In the genomic region with DNA sequence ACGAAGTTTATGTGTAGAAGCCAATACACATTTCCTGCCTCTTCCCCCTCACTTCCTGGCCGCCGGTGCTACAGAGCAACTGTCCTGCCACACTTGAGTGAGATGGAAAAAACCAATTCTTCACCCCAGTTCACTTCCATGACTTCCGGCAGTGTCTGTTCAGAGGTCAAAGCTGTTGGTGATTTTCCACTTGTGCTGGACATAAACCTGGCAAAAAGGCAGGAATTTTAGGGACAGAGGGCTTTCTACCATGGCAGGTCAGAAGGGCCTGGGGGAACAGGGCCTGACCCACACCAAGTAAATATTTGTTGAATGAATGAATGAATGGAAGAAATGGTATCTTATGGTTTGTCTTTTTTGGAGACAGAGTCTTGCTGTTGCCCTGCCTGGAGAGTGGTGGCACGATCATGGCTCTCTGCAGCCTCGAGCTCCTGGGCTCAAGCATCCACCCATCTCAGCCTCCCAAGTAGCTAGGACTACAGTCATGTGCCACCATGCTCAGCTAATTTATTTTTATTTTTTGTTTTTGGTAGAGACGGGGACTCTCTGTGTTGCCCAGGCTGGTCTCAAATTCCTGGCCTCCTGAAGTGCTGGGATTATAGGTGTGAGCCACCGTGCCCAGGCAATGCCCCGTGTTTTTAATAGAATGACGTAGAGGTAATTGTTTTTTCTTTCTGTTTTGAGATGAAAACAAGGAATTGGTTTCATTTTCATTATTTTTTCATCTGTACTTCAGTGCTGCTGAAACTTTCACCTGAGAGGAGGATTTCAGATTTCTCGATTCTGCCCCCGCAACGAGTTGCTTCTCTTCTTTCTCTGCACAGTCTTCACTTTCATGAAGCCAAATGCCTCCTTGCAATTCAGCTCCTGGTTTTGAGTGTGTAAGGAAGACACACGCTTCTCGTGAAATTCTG, we compare ENCODE assay signal across 1 cellular context.
TF ChIP-seq lines count a peak whose summit lies in the region.

No MANE protein-coding gene starts in this region.

TF ChIP-seq in HepG2, 621 proteins besides CTCF, POLR2A, EP300 and RAD21 (continued from another document and continues in another):
- TF ChIP-seq, protein P1, sequence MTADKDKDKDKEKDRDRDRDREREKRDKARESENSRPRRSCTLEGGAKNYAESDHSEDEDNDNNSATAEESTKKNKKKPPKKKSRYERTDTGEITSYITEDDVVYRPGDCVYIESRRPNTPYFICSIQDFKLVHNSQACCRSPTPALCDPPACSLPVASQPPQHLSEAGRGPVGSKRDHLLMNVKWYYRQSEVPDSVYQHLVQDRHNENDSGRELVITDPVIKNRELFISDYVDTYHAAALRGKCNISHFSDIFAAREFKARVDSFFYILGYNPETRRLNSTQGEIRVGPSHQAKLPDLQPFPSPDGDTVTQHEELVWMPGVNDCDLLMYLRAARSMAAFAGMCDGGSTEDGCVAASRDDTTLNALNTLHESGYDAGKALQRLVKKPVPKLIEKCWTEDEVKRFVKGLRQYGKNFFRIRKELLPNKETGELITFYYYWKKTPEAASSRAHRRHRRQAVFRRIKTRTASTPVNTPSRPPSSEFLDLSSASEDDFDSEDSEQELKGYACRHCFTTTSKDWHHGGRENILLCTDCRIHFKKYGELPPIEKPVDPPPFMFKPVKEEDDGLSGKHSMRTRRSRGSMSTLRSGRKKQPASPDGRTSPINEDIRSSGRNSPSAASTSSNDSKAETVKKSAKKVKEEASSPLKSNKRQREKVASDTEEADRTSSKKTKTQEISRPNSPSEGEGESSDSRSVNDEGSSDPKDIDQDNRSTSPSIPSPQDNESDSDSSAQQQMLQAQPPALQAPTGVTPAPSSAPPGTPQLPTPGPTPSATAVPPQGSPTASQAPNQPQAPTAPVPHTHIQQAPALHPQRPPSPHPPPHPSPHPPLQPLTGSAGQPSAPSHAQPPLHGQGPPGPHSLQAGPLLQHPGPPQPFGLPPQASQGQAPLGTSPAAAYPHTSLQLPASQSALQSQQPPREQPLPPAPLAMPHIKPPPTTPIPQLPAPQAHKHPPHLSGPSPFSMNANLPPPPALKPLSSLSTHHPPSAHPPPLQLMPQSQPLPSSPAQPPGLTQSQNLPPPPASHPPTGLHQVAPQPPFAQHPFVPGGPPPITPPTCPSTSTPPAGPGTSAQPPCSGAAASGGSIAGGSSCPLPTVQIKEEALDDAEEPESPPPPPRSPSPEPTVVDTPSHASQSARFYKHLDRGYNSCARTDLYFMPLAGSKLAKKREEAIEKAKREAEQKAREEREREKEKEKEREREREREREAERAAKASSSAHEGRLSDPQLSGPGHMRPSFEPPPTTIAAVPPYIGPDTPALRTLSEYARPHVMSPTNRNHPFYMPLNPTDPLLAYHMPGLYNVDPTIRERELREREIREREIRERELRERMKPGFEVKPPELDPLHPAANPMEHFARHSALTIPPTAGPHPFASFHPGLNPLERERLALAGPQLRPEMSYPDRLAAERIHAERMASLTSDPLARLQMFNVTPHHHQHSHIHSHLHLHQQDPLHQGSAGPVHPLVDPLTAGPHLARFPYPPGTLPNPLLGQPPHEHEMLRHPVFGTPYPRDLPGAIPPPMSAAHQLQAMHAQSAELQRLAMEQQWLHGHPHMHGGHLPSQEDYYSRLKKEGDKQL (CRISPR knock-in tag; IDR thresholded peaks at IDR 0.05; ENCODE audit: low read depth) = peak; percentile 68
- no peak for TF ChIP-seq U2AF2 (IDR thresholded peaks at IDR 0.05; ENCODE audit: low read depth, low read length)
- TF ChIP-seq ZNF768 (CRISPR knock-in tag; IDR thresholded peaks at IDR 0.05) = no peak
- no peak for TF ChIP-seq PAF1 (CRISPR knock-in tag; IDR thresholded peaks at IDR 0.05)
- TF ChIP-seq, protein P2, sequence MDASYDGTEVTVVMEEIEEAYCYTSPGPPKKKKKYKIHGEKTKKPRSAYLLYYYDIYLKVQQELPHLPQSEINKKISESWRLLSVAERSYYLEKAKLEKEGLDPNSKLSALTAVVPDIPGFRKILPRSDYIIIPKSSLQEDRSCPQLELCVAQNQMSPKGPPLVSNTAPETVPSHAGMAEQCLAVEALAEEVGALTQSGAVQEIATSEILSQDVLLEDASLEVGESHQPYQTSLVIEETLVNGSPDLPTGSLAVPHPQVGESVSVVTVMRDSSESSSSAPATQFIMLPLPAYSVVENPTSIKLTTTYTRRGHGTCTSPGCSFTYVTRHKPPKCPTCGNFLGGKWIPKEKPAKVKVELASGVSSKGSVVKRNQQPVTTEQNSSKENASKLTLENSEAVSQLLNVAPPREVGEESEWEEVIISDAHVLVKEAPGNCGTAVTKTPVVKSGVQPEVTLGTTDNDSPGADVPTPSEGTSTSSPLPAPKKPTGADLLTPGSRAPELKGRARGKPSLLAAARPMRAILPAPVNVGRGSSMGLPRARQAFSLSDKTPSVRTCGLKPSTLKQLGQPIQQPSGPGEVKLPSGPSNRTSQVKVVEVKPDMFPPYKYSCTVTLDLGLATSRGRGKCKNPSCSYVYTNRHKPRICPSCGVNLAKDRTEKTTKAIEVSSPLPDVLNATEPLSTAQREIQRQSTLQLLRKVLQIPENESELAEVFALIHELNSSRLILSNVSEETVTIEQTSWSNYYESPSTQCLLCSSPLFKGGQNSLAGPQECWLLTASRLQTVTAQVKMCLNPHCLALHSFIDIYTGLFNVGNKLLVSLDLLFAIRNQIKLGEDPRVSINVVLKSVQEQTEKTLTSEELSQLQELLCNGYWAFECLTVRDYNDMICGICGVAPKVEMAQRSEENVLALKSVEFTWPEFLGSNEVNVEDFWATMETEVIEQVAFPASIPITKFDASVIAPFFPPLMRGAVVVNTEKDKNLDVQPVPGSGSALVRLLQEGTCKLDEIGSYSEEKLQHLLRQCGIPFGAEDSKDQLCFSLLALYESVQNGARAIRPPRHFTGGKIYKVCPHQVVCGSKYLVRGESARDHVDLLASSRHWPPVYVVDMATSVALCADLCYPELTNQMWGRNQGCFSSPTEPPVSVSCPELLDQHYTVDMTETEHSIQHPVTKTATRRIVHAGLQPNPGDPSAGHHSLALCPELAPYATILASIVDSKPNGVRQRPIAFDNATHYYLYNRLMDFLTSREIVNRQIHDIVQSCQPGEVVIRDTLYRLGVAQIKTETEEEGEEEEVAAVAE (CRISPR knock-in tag; IDR thresholded peaks at IDR 0.05; ENCODE audit: borderline replicate concordance) = peak; percentile 27; the same call in 1 of the 2 replicates
- no peak for TF ChIP-seq ZNF251 (CRISPR knock-in tag; IDR thresholded peaks at IDR 0.05)
- no peak for TF ChIP-seq HIVEP1 (CRISPR knock-in tag; IDR thresholded peaks at IDR 0.05)
- no peak for TF ChIP-seq ZBTB8A (CRISPR knock-in tag; IDR thresholded peaks at IDR 0.05; ENCODE audit: borderline replicate concordance, low read depth)
- TF ChIP-seq, protein P3, sequence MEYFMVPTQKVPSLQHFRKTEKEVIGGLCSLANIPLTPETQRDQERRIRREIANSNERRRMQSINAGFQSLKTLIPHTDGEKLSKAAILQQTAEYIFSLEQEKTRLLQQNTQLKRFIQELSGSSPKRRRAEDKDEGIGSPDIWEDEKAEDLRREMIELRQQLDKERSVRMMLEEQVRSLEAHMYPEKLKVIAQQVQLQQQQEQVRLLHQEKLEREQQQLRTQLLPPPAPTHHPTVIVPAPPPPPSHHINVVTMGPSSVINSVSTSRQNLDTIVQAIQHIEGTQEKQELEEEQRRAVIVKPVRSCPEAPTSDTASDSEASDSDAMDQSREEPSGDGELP (IDR thresholded peaks at IDR 0.05; ENCODE audit: borderline replicate concordance, low read depth) = peak; percentile 41; the same call in 1 of the 2 replicates
- TF ChIP-seq, protein P4, sequence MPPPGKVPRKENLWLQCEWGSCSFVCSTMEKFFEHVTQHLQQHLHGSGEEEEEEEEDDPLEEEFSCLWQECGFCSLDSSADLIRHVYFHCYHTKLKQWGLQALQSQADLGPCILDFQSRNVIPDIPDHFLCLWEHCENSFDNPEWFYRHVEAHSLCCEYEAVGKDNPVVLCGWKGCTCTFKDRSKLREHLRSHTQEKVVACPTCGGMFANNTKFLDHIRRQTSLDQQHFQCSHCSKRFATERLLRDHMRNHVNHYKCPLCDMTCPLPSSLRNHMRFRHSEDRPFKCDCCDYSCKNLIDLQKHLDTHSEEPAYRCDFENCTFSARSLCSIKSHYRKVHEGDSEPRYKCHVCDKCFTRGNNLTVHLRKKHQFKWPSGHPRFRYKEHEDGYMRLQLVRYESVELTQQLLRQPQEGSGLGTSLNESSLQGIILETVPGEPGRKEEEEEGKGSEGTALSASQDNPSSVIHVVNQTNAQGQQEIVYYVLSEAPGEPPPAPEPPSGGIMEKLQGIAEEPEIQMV (CRISPR knock-in tag; IDR thresholded peaks at IDR 0.05; ENCODE audit: low read depth) = peak; percentile 29; the same call in 1 of the 2 replicates
- no peak for TF ChIP-seq ZNF782 (CRISPR knock-in tag; IDR thresholded peaks at IDR 0.05; ENCODE audit: borderline replicate concordance)
- TF ChIP-seq, protein P5, sequence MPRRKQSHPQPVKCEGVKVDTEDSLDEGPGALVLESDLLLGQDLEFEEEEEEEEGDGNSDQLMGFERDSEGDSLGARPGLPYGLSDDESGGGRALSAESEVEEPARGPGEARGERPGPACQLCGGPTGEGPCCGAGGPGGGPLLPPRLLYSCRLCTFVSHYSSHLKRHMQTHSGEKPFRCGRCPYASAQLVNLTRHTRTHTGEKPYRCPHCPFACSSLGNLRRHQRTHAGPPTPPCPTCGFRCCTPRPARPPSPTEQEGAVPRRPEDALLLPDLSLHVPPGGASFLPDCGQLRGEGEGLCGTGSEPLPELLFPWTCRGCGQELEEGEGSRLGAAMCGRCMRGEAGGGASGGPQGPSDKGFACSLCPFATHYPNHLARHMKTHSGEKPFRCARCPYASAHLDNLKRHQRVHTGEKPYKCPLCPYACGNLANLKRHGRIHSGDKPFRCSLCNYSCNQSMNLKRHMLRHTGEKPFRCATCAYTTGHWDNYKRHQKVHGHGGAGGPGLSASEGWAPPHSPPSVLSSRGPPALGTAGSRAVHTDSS (CRISPR knock-in tag; conservative IDR thresholded peaks at IDR 0.05) = no peak
- no peak for TF ChIP-seq SOX6 (IDR thresholded peaks at IDR 0.05)
- TF ChIP-seq SOX6 (CRISPR knock-in tag; IDR thresholded peaks at IDR 0.05) = peak; percentile 87
- TF ChIP-seq TAF1 (CRISPR knock-in tag; IDR thresholded peaks at IDR 0.05) = peak; percentile 61; the same call in 1 of the 2 replicates
- TF ChIP-seq, protein P6, sequence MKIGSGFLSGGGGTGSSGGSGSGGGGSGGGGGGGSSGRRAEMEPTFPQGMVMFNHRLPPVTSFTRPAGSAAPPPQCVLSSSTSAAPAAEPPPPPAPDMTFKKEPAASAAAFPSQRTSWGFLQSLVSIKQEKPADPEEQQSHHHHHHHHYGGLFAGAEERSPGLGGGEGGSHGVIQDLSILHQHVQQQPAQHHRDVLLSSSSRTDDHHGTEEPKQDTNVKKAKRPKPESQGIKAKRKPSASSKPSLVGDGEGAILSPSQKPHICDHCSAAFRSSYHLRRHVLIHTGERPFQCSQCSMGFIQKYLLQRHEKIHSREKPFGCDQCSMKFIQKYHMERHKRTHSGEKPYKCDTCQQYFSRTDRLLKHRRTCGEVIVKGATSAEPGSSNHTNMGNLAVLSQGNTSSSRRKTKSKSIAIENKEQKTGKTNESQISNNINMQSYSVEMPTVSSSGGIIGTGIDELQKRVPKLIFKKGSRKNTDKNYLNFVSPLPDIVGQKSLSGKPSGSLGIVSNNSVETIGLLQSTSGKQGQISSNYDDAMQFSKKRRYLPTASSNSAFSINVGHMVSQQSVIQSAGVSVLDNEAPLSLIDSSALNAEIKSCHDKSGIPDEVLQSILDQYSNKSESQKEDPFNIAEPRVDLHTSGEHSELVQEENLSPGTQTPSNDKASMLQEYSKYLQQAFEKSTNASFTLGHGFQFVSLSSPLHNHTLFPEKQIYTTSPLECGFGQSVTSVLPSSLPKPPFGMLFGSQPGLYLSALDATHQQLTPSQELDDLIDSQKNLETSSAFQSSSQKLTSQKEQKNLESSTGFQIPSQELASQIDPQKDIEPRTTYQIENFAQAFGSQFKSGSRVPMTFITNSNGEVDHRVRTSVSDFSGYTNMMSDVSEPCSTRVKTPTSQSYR (CRISPR knock-in tag; IDR thresholded peaks at IDR 0.05; ENCODE audit: borderline replicate concordance) = no peak
- no peak for TF ChIP-seq HMGA1 (CRISPR knock-in tag; conservative IDR thresholded peaks at IDR 0.05)
- peak; percentile 91 for TF ChIP-seq GATAD2A (CRISPR knock-in tag; IDR thresholded peaks at IDR 0.05)
- TF ChIP-seq ZNF570 (CRISPR knock-in tag; IDR thresholded peaks at IDR 0.05; ENCODE audit: borderline replicate concordance) = no peak
- peak; percentile 83 for TF ChIP-seq ESRRA (CRISPR knock-in tag; IDR thresholded peaks at IDR 0.05; ENCODE audit: low read depth)
- TF ChIP-seq ZNF33B (CRISPR knock-in tag; IDR thresholded peaks at IDR 0.05) = no peak
- TF ChIP-seq PHF8 (CRISPR knock-in tag; IDR thresholded peaks at IDR 0.05) = no peak
- TF ChIP-seq ZNF44 (CRISPR knock-in tag; IDR thresholded peaks at IDR 0.05) = no peak
- TF ChIP-seq PLRG1 (conservative IDR thresholded peaks at IDR 0.05) = no peak
- no peak for TF ChIP-seq ZFP36L1 (CRISPR knock-in tag; IDR thresholded peaks at IDR 0.05)
- peak; percentile 59; the same call in 1 of the 2 replicates for TF ChIP-seq MYC (CRISPR knock-in tag; IDR thresholded peaks at IDR 0.05; ENCODE audit: borderline replicate concordance)
- TF ChIP-seq, protein P7, sequence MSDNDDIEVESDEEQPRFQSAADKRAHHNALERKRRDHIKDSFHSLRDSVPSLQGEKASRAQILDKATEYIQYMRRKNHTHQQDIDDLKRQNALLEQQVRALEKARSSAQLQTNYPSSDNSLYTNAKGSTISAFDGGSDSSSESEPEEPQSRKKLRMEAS (IDR thresholded peaks at IDR 0.05) = peak; percentile 62; the same call in 1 of the 2 replicates
- peak; percentile 29 for TF ChIP-seq XRCC5 (optimal IDR thresholded peaks at IDR 0.05; ENCODE audit: low read length)
- no peak for TF ChIP-seq EEA1 (CRISPR knock-in tag; IDR thresholded peaks at IDR 0.05; ENCODE audit: borderline replicate concordance)
- TF ChIP-seq ARHGAP35 (CRISPR knock-in tag; IDR thresholded peaks at IDR 0.05; ENCODE audit: borderline replicate concordance) = no peak
- TF ChIP-seq, protein P8, sequence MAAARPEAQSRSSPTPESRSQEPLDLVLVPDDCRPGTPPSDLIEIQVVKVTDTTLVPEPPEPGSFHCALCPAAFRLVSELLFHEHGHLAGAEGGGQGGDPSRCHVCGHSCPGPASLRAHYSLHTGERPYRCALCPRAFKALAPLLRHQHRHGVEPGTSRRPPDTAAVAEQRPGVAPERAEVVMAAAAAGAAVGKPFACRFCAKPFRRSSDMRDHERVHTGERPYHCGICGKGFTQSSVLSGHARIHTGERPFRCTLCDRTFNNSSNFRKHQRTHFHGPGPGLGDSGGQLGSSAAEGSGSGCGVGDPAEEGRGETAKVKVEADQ (CRISPR knock-in tag; IDR thresholded peaks at IDR 0.05; ENCODE audit: borderline replicate concordance) = no peak
- peak; percentile 66 for TF ChIP-seq ZKSCAN8 (CRISPR knock-in tag; IDR thresholded peaks at IDR 0.05; ENCODE audit: borderline replicate concordance)
- TF ChIP-seq ZNF747 (CRISPR knock-in tag; IDR thresholded peaks at IDR 0.05; ENCODE audit: borderline replicate concordance) = peak; percentile 63; the same call in 1 of the 2 replicates
- peak; percentile 43 for TF ChIP-seq PHF20 (CRISPR knock-in tag; IDR thresholded peaks at IDR 0.05)
- TF ChIP-seq, protein P9, sequence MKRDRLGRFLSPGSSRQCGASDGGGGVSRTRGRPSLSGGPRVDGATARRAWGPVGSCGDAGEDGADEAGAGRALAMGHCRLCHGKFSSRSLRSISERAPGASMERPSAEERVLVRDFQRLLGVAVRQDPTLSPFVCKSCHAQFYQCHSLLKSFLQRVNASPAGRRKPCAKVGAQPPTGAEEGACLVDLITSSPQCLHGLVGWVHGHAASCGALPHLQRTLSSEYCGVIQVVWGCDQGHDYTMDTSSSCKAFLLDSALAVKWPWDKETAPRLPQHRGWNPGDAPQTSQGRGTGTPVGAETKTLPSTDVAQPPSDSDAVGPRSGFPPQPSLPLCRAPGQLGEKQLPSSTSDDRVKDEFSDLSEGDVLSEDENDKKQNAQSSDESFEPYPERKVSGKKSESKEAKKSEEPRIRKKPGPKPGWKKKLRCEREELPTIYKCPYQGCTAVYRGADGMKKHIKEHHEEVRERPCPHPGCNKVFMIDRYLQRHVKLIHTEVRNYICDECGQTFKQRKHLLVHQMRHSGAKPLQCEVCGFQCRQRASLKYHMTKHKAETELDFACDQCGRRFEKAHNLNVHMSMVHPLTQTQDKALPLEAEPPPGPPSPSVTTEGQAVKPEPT (CRISPR knock-in tag; IDR thresholded peaks at IDR 0.05; ENCODE audit: low read depth) = no peak
